ENCODE assay signal across 13 cellular contexts in genomic region chr14:65159281-65160062, GRCh38. TPM values are rescaled to one million over a fixed set of nuclear protein-coding genes. Genes with fewer than 3 reads are reported as not detected.
DNase-seq lines count a peak whose midpoint lies in the region; ATAC-seq and TF ChIP-seq lines count a peak whose summit lies in the region.
"Had no signal": no experiment of that assay in that cellular context is flagged by ENCODE, and none has a peak within 500 bp of the region (broad histone marks: within the 10 kb centered on the region; RNA-seq: fewer than 3 reads in every experiment).

No MANE protein-coding gene starts in this region.

- no peaks in the 10 kb centered on the region for H3K9me3 ChIP-seq in SJCRH30 (replicated peaks)
- H3K9me3 ChIP-seq: upper lobe of left lung had no signal

- H3K9me3 Mint-ChIP-seq in activated naive CD4-positive, alpha-beta T cell treated with anti-CD3 and anti-CD28 coated beads for 36 hours: no peaks in the 10 kb centered on the region
- H3K9me3 Mint-ChIP-seq in T-helper 2 cell treated with Interferon-gamma antibody and Interleukin-4, amounts not matched to agents 5 μg/mL and 100 μg/mL, for 36 hours: no peaks in the 10 kb centered on the region
- H3K9me3 Mint-ChIP-seq: naive thymus-derived CD4-positive, alpha-beta T cell had no signal

- DNase-seq in GM06990 (ENCODE audit: extremely low read depth, insufficient read length) (peak; percentile 50), GM19240 (ENCODE audit: insufficient read length, low spot score) (peak; percentile 24), M059J (ENCODE audit: low read depth) (peak; percentile 32), SJCRH30 (no peak), NCI-H2171 (lab: John Stamatoyannopoulos, UW) (no peak)
- DNase-seq in activated naive CD4-positive, alpha-beta T cell treated with anti-CD3 and anti-CD28 coated beads for 36 hours: no peak
- DNase-seq in T-helper 2 cell treated with Interferon-gamma antibody and Interleukin-4, amounts not matched to agents 5 μg/mL and 100 μg/mL, for 36 hours (ENCODE audit: low spot score): no peak
- DNase-seq: glutamatergic neuron; naive thymus-derived CD4-positive, alpha-beta T cell; NCI-H1417 treated with DMSO at 0.1 percent for 48 hours; stimulated activated CD4-positive, alpha-beta T cell treated with anti-CD3 and anti-CD28 coated beads, Interleukin-2, amount 100 ng/mL, for 48 hours; upper lobe of left lung had no signal

- H3K27ac ChIP-seq in SJCRH30: no peak overlapping the region
- H3K27ac ChIP-seq: upper lobe of left lung had no signal

- H3K4me3 ChIP-seq in GM06990 (replicated peaks; ENCODE audit: low read depth, low read length) (no peak overlapping the region), SJCRH30 (no peak overlapping the region)
- H3K4me3 ChIP-seq: upper lobe of left lung had no signal

- H3K27me3 Mint-ChIP-seq in activated naive CD4-positive, alpha-beta T cell treated with anti-CD3 and anti-CD28 coated beads for 36 hours (ENCODE audit: low read depth): no peaks in the 10 kb centered on the region
- H3K27me3 Mint-ChIP-seq in T-helper 2 cell treated with Interferon-gamma antibody and Interleukin-4, amounts not matched to agents 5 μg/mL and 100 μg/mL, for 36 hours (ENCODE audit: low read depth): no peaks in the 10 kb centered on the region
- H3K27me3 Mint-ChIP-seq: naive thymus-derived CD4-positive, alpha-beta T cell had no signal

- ATAC-seq in HG02852 (IDR thresholded peaks at IDR 0.05; ENCODE audit: unreplicated experiment): peak; percentile 70
- ATAC-seq: naive thymus-derived CD4-positive, alpha-beta T cell had no signal

- intact Hi-C loops in activated naive CD4-positive, alpha-beta T cell treated with anti-CD3 and anti-CD28 coated beads for 36 hours (cut with micrococcal nuclease): no loop called here

- H3K4me1 Mint-ChIP-seq in activated naive CD4-positive, alpha-beta T cell treated with anti-CD3 and anti-CD28 coated beads for 36 hours (ENCODE audit: low read depth): peaks cover 5% of the 10 kb centered on the region
- H3K4me1 Mint-ChIP-seq in T-helper 2 cell treated with Interferon-gamma antibody and Interleukin-4, amounts not matched to agents 5 μg/mL and 100 μg/mL, for 36 hours (ENCODE audit: low read depth): peaks cover 6% of the 10 kb centered on the region

- H3K36me3 Mint-ChIP-seq in activated naive CD4-positive, alpha-beta T cell treated with anti-CD3 and anti-CD28 coated beads for 36 hours (ENCODE audit: low read depth): no peaks in the 10 kb centered on the region
- no peaks in the 10 kb centered on the region for H3K36me3 Mint-ChIP-seq in T-helper 2 cell treated with Interferon-gamma antibody and Interleukin-4, amounts not matched to agents 5 μg/mL and 100 μg/mL, for 36 hours (ENCODE audit: low read depth)
- H3K36me3 Mint-ChIP-seq: naive thymus-derived CD4-positive, alpha-beta T cell had no signal

- H3K27me3 ChIP-seq in GM06990 (replicated peaks; ENCODE audit: control insufficient read depth, insufficient read depth, low read length) (no peaks in the 10 kb centered on the region), SJCRH30 (no peaks in the 10 kb centered on the region)
- H3K27me3 ChIP-seq: upper lobe of left lung had no signal

- H3K27ac Mint-ChIP-seq in activated naive CD4-positive, alpha-beta T cell treated with anti-CD3 and anti-CD28 coated beads for 36 hours: no peak overlapping the region
- no peak overlapping the region for H3K27ac Mint-ChIP-seq in T-helper 2 cell treated with Interferon-gamma antibody and Interleukin-4, amounts not matched to agents 5 μg/mL and 100 μg/mL, for 36 hours

- no peaks in the 10 kb centered on the region for H3K4me1 ChIP-seq in SJCRH30

- no peaks in the 10 kb centered on the region for H3K36me3 ChIP-seq in GM06990 (ENCODE audit: control insufficient read depth, insufficient read depth, low read length)
- H3K36me3 ChIP-seq in SJCRH30: no peaks in the 10 kb centered on the region
- H3K36me3 ChIP-seq: upper lobe of left lung had no signal

- TF ChIP-seq CTCF in GM06990 (IDR thresholded peaks at IDR 0.05; ENCODE audit: insufficient read depth, low read length, poor library complexity, severe bottlenecking): no peak

- H3K4me3 Mint-ChIP-seq in activated naive CD4-positive, alpha-beta T cell treated with anti-CD3 and anti-CD28 coated beads for 36 hours: no peak overlapping the region
- no peak overlapping the region for H3K4me3 Mint-ChIP-seq in T-helper 2 cell treated with Interferon-gamma antibody and Interleukin-4, amounts not matched to agents 5 μg/mL and 100 μg/mL, for 36 hours
- H3K4me3 Mint-ChIP-seq: naive thymus-derived CD4-positive, alpha-beta T cell had no signal

- CTCF ChIA-PET in activated naive CD4-positive, alpha-beta T cell treated with anti-CD3 and anti-CD28 coated beads for 36 hours (lab: Charles Lee): interaction anchor here (0.6 to 1.2 kb wide), 3 partner anchors 57 to 798 kb away, joined by 3 read pairs; no protein-coding TSS in a partner anchor

RNA-seq across cellular contexts. Expression of gene MAX, which starts 57.2 kb away (rescaled TPM):
- 47.1 and 50.4 TPM in 2 replicates for total RNA-seq in M059J (2014; rRNA removed; shearing (Covaris generic))
- total RNA-seq in SJCRH30 (2014; rRNA removed; shearing (Covaris generic)): 37.4 and 41.8 TPM in 2 replicates
- 10 to 100 TPM; 67.9 to 75.1 TPM for total RNA-seq in activated naive CD4-positive, alpha-beta T cell treated with anti-CD3 and anti-CD28 coated beads for 36 hours

Comparison
In these comparisons a context has a peak if more than half of its experiments do, and no peak if none do; other contexts are left out.
1. DNase-seq: peak in GM06990 (single experiment), GM19240 (single experiment) and M059J (single experiment); none in SJCRH30 (0 of 2), activated naive CD4-positive, alpha-beta T cell treated with anti-CD3 and anti-CD28 coated beads for 36 hours (single experiment), NCI-H2171 (single experiment) and T-helper 2 cell treated with Interferon-gamma antibody and Interleukin-4, amounts not matched to agents 5 μg/mL and 100 μg/mL, for 36 hours (single experiment).